ENCODE assay signal across 8 cellular contexts in the genomic region with DNA sequence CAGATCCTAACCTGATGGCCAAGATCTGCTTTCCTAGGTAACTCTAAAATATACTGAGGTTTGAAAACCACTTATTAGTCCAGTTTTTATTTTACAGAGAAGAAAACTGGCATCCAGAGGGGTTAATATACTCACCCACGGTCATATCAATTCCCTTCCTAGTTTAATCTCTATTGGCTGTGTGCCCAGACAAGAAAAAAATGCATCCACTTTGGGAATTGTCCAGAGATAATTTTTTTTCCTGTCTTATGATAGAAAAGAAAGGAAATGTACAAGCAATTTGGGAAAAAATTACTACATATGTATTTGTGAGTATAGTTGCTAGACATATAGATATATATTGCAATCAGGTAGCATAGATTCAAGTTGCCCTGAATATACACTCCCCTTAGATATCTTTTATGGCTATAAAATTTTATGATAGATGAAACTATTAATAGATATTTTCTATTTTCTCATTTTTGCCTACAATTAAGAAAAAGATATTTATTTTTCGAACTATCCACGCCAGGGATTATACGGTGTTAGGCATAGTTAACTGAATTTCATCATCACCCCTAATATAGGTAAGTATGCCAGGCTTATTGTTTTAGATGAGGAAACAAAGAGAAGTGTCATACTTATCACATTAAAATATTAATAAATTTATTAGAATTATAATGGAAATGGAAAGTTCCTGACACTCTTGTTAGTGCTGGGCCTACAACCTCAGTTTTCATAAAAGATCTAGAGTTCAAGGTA.
DNase-seq lines count a peak whose midpoint lies in the region; ATAC-seq, FAIRE-seq and TF ChIP-seq lines count a peak whose summit lies in the region.

No MANE protein-coding gene starts in this region.

- no peaks in the 10 kb centered on the region for H3K27me3 ChIP-seq in hepatocyte
- H3K27me3 ChIP-seq in upper lobe of left lung: no peaks in the 10 kb centered on the region

- H3K27ac ChIP-seq in hepatocyte (peak overlapping the region; percentile 79), upper lobe of left lung (peak overlapping the region; percentile 44 to 81 (median 67))

- H3K27me3 Mint-ChIP-seq in activated naive CD4-positive, alpha-beta T cell treated with anti-CD3 and anti-CD28 coated beads, Interleukin-2, amount 10 ng/mL, durations not matched to agents 7 days and 5 days: no peaks in the 10 kb centered on the region

- no peaks in the 10 kb centered on the region for H3K79me2 ChIP-seq in hepatocyte

- DNase-seq in activated naive CD4-positive, alpha-beta T cell treated with anti-CD3 and anti-CD28 coated beads, Interleukin-2, amount 10 ng/mL, durations not matched to agents 7 days and 5 days: no peak
- no peak for DNase-seq in activated naive CD4-positive, alpha-beta T cell (lab: John Stamatoyannopoulos, UW)
- DNase-seq in hepatocyte (ENCODE audit: low spot score) (peak; percentile 37), upper lobe of left lung (no peak), SIG-M5 (lab: John Stamatoyannopoulos, UW) (no peak)

- TF ChIP-seq CTCF in hepatocyte (IDR thresholded peaks at IDR 0.05; ENCODE audit: poor library complexity) (no peak), upper lobe of left lung (IDR thresholded peaks at IDR 0.05) (no peak)

- no peaks in the 10 kb centered on the region for H4K20me1 ChIP-seq in hepatocyte (ENCODE audit: insufficient read depth, poor library complexity, severe bottlenecking)

- no peaks in the 10 kb centered on the region for H3K9me2 ChIP-seq in hepatocyte (replicated peaks; ENCODE audit: insufficient read depth)

- peak overlapping the region; percentile 20 for H3K27ac Mint-ChIP-seq in activated naive CD4-positive, alpha-beta T cell treated with anti-CD3 and anti-CD28 coated beads, Interleukin-2, amount 10 ng/mL, durations not matched to agents 7 days and 5 days

- peaks cover 35% of the 10 kb centered on the region for H3K4me1 Mint-ChIP-seq in activated naive CD4-positive, alpha-beta T cell treated with anti-CD3 and anti-CD28 coated beads, Interleukin-2, amount 10 ng/mL, durations not matched to agents 7 days and 5 days

- H3K36me3 ChIP-seq in hepatocyte (replicated peaks; ENCODE audit: insufficient read depth, low read depth) (no peaks in the 10 kb centered on the region), upper lobe of left lung (no peaks in the 10 kb centered on the region)

- CTCF ChIA-PET in activated naive CD4-positive, alpha-beta T cell treated with anti-CD3 and anti-CD28 coated beads, Interleukin-2, amount 10 ng/mL, durations not matched to agents 7 days and 5 days (lab: Charles Lee): no interaction called here

- no peaks in the 10 kb centered on the region for H3K9me3 Mint-ChIP-seq in activated naive CD4-positive, alpha-beta T cell treated with anti-CD3 and anti-CD28 coated beads, Interleukin-2, amount 10 ng/mL, durations not matched to agents 7 days and 5 days

- no peak for TF ChIP-seq EP300 in upper lobe of left lung (IDR thresholded peaks at IDR 0.05)

- H3K36me3 Mint-ChIP-seq in activated naive CD4-positive, alpha-beta T cell treated with anti-CD3 and anti-CD28 coated beads, Interleukin-2, amount 10 ng/mL, durations not matched to agents 7 days and 5 days: peaks cover 16% of the 10 kb centered on the region

- FAIRE-seq in TTC549 (lab: Jason Lieb, UNC): peak; percentile 85

- no peak for TF ChIP-seq POLR2A in upper lobe of left lung (IDR thresholded peaks at IDR 0.05)

- H3K4me2 ChIP-seq in hepatocyte: peak overlapping the region; percentile 57

- H3K4me1 ChIP-seq in hepatocyte (ENCODE audit: insufficient read depth): peaks cover 23% of the 10 kb centered on the region
- H3K4me1 ChIP-seq in upper lobe of left lung: peaks cover 21 to 26% (median 24%) of the 10 kb centered on the region in 4 donors

- ATAC-seq in upper lobe of left lung (ENCODE audit: low FRiP score in 2 of 2) (no peak), HG02870 (IDR thresholded peaks at IDR 0.05; ENCODE audit: unreplicated experiment) (no peak), HG02981 (IDR thresholded peaks at IDR 0.05; ENCODE audit: unreplicated experiment) (no peak)

- H2AFZ ChIP-seq in hepatocyte: no peak overlapping the region

- H3K4me3 ChIP-seq in hepatocyte (no peak overlapping the region), upper lobe of left lung (no peak overlapping the region)

- H3K9me3 ChIP-seq in hepatocyte (ENCODE audit: low read depth) (no peaks in the 10 kb centered on the region), upper lobe of left lung (no peaks in the 10 kb centered on the region)

- WGBS in hepatocyte (ENCODE audit: low lambda C conversion rate, missing lambda C conversion rate): 44% methylated on average over 4 of the region's 4 CpGs
- 34 to 42% methylated on average over 4 of the region's 4 CpGs for WGBS in upper lobe of left lung, 2 donors

- H3K4me3 Mint-ChIP-seq in activated naive CD4-positive, alpha-beta T cell treated with anti-CD3 and anti-CD28 coated beads, Interleukin-2, amount 10 ng/mL, durations not matched to agents 7 days and 5 days: no peak overlapping the region
